In genomic region chr18:62850619-62851306, GRCh38 we compare ENCODE assay signal across 17 cellular contexts.
DNase-seq lines count a peak whose midpoint lies in the region; ATAC-seq, FAIRE-seq and TF ChIP-seq lines count a peak whose summit lies in the region.
"Had no signal": no experiment of that assay in that cellular context is flagged by ENCODE, and none has a peak within 500 bp of the region (broad histone marks: within the 10 kb centered on the region; RNA-seq: fewer than 3 reads in every experiment).

No MANE protein-coding gene starts in this region.

- H2AFZ ChIP-seq in endothelial cell of umbilical vein (ENCODE audit: low read depth, low read length), result no peak overlapping the region
- H2AFZ ChIP-seq: hepatocyte had no signal

- H3K4me3 Mint-ChIP-seq in CD8-positive, alpha-beta memory T cell, result no peak overlapping the region
- H3K4me3 Mint-ChIP-seq: activated naive CD4-positive, alpha-beta T cell treated with anti-CD3 and anti-CD28 coated beads, Interleukin-2, amount 10 ng/mL, durations not matched to agents 7 days and 5 days; IgD-negative memory B cell; memory B cell had no signal

- DNase-seq in CD8-positive, alpha-beta memory T cell, result no peak
- peak; percentile 24 for DNase-seq in NCI-H2196 (lab: John Stamatoyannopoulos, UW; ENCODE audit: unreplicated experiment)
- peak; percentile 59 for DNase-seq in endothelial cell of umbilical vein (ENCODE audit: low read depth, low spot score)
- DNase-seq in medulla oblongata (ENCODE audit: extremely low spot score), result peak; percentile 68
- no peak for DNase-seq in lower leg skin (ENCODE audit: low spot score in 2 of 2)
- no peak for DNase-seq in NCI-H1436 (lab: John Stamatoyannopoulos, UW)
- no peak for DNase-seq in activated CD4-positive, alpha-beta T cell treated with anti-CD3 and anti-CD28 coated beads for 4 hours
- DNase-seq: activated naive CD4-positive, alpha-beta T cell treated with anti-CD3 and anti-CD28 coated beads, Interleukin-2, amount 10 ng/mL, durations not matched to agents 7 days and 5 days; DMS79 treated with DMSO at 0.1 percent for 48 hours; NCI-H1417 treated with DMSO at 0.1 percent for 48 hours; WERI-Rb-1 had no signal

- no peak for TF ChIP-seq POLR2A in endothelial cell of umbilical vein (IDR thresholded peaks at IDR 0.05; ENCODE audit: low read depth, low read length)
- no peak for TF ChIP-seq POLR2A in lower leg skin (IDR thresholded peaks at IDR 0.05)

- no peak for ATAC-seq in GM21423 (IDR thresholded peaks at IDR 0.05; ENCODE audit: unreplicated experiment)
- ATAC-seq: SK-N-SH treated with all-trans-retinoic acid at 6 μM for 48 hours had no signal

- peak; percentile 38 for FAIRE-seq in endothelial cell of umbilical vein (lab: Jason Lieb, UNC)

- dilution Hi-C loops in endothelial cell of umbilical vein (cut with MboI; ENCODE audit: extremely low pct_ligation_motif_present, low sequenced_read_pairs), result no loop called here

- H3K27ac Mint-ChIP-seq in CD8-positive, alpha-beta memory T cell, result no peak overlapping the region
- H3K27ac Mint-ChIP-seq: activated naive CD4-positive, alpha-beta T cell treated with anti-CD3 and anti-CD28 coated beads, Interleukin-2, amount 10 ng/mL, durations not matched to agents 7 days and 5 days; IgD-negative memory B cell; memory B cell had no signal

- peaks cover 5 to 6% (median 5%) of the 10 kb centered on the region in 3 donors for H3K4me1 Mint-ChIP-seq in CD8-positive, alpha-beta memory T cell

- 70 to 78% methylated on average over 7 of the region's 7 CpGs for WGBS in lower leg skin, 2 donors

- H3K4me1 ChIP-seq in CD8-positive, alpha-beta memory T cell (ENCODE audit: insufficient read depth, low read length), result no peaks in the 10 kb centered on the region
- no peaks in the 10 kb centered on the region for H3K4me1 ChIP-seq in endothelial cell of umbilical vein (ENCODE audit: control insufficient read depth, extremely low read depth, insufficient read depth, low read length)

- POLR2A ChIA-PET in CD8-positive, alpha-beta memory T cell (lab: Charles Lee), result no interaction called here
- POLR2A ChIA-PET in endothelial cell of umbilical vein (lab: Charles Lee), result no interaction called here

- no peaks in the 10 kb centered on the region for H3K27me3 ChIP-seq in CD8-positive, alpha-beta memory T cell (ENCODE audit: insufficient read depth, low read length, poor library complexity, severe bottlenecking)
- H3K27me3 ChIP-seq in endothelial cell of umbilical vein (ENCODE audit: control insufficient read depth in 2 of 2, insufficient read depth in 2 of 2, low read length in 2 of 2), result no peaks in the 10 kb centered on the region
- H3K27me3 ChIP-seq: cardiac muscle cell, hepatocyte had no signal

- no TSS peak for BruUV-seq in endothelial cell of umbilical vein (replicated peaks; lab: Mats Ljungman, UMichigan)

- H3K27me3 Mint-ChIP-seq in CD8-positive, alpha-beta memory T cell, result peaks cover 0 to 2% of the 10 kb centered on the region in 2 donors
- H3K27me3 Mint-ChIP-seq: activated naive CD4-positive, alpha-beta T cell treated with anti-CD3 and anti-CD28 coated beads, Interleukin-2, amount 10 ng/mL, durations not matched to agents 7 days and 5 days; IgD-negative memory B cell; memory B cell had no signal

- no peaks in the 10 kb centered on the region for H3K79me2 ChIP-seq in endothelial cell of umbilical vein (ENCODE audit: control insufficient read depth, insufficient read depth, low read length)

- no peaks in the 10 kb centered on the region for H3K9me1 ChIP-seq in endothelial cell of umbilical vein (replicated peaks; ENCODE audit: control insufficient read depth, extremely low read depth, insufficient read depth, low read length)

- no peak overlapping the region for H3K4me2 ChIP-seq in endothelial cell of umbilical vein (ENCODE audit: insufficient read depth, low read length)
- H3K4me2 ChIP-seq: hepatocyte had no signal

- peak overlapping the region; percentile 51 for H3K27ac ChIP-seq in CD8-positive, alpha-beta memory T cell (ENCODE audit: low read depth, low read length)
- H3K27ac ChIP-seq in endothelial cell of umbilical vein (ENCODE audit: insufficient read depth, low read depth, low read length), result no peak overlapping the region
- H3K27ac ChIP-seq: cardiac muscle cell, hepatocyte, WERI-Rb-1 had no signal

- no peak overlapping the region for H3K9ac ChIP-seq in endothelial cell of umbilical vein (replicated peaks; ENCODE audit: extremely low read depth, insufficient read depth, low read length)

- H4K20me1 ChIP-seq in endothelial cell of umbilical vein (replicated peaks; ENCODE audit: control insufficient read depth, extremely low read depth, insufficient read depth, low read length), result no peaks in the 10 kb centered on the region

- intact Hi-C loops in endothelial cell of umbilical vein (cut with micrococcal nuclease) (no loop called here), lower leg skin (cut with DNase I; ENCODE audit: low total_unique reads) (no loop called here)

- H3K9me3 Mint-ChIP-seq in CD8-positive, alpha-beta memory T cell, result no peaks in the 10 kb centered on the region
- H3K9me3 Mint-ChIP-seq: activated naive CD4-positive, alpha-beta T cell treated with anti-CD3 and anti-CD28 coated beads, Interleukin-2, amount 10 ng/mL, durations not matched to agents 7 days and 5 days; IgD-negative memory B cell; memory B cell had no signal

- no peaks in the 10 kb centered on the region for H3K9me3 ChIP-seq in CD8-positive, alpha-beta memory T cell (ENCODE audit: low read length)
- no peaks in the 10 kb centered on the region for H3K9me3 ChIP-seq in endothelial cell of umbilical vein (replicated peaks; ENCODE audit: control insufficient read depth, insufficient read depth, low read length)

- no peak overlapping the region for H3K4me3 ChIP-seq in CD8-positive, alpha-beta memory T cell (ENCODE audit: low read length)
- H3K4me3 ChIP-seq in endothelial cell of umbilical vein (replicated peaks in 1 of 3; ENCODE audit: insufficient read depth in 1 of 3, low read depth in 1 of 3, low read length in 3 of 3) (no peak overlapping the region), lower leg skin (ENCODE audit: low read depth, poor library complexity, severe bottlenecking) (no peak overlapping the region)
- H3K4me3 ChIP-seq: cardiac muscle cell, hepatocyte had no signal

- H3K36me3 Mint-ChIP-seq in CD8-positive, alpha-beta memory T cell, result no peaks in the 10 kb centered on the region
- H3K36me3 Mint-ChIP-seq: activated naive CD4-positive, alpha-beta T cell treated with anti-CD3 and anti-CD28 coated beads, Interleukin-2, amount 10 ng/mL, durations not matched to agents 7 days and 5 days; memory B cell had no signal

- no peaks in the 10 kb centered on the region for H3K36me3 ChIP-seq in CD8-positive, alpha-beta memory T cell (ENCODE audit: insufficient read depth, low read length)
- H3K36me3 ChIP-seq in endothelial cell of umbilical vein (ENCODE audit: control insufficient read depth in 2 of 2, extremely low read depth in 1 of 2, insufficient read depth in 2 of 2, low read length in 2 of 2), result no peaks in the 10 kb centered on the region
- H3K36me3 ChIP-seq: cardiac muscle cell had no signal

- TF ChIP-seq CTCF in endothelial cell of umbilical vein (IDR thresholded peaks at IDR 0.05; ENCODE audit: extremely low read depth in 1 of 2, insufficient read depth in 1 of 2, low read depth in 1 of 2, low read length in 2 of 2) (no peak), lower leg skin (IDR thresholded peaks at IDR 0.05) (no peak)

- CTCF ChIA-PET in CD8-positive, alpha-beta memory T cell (lab: Charles Lee), result no interaction called here
- CTCF ChIA-PET in endothelial cell of umbilical vein (lab: Charles Lee), result interaction anchor here (0.9 to 2.4 kb wide), 6 partner anchors 11 to 132 kb away, joined by 3 to 9 read pairs (median 4); no protein-coding TSS in a partner anchor

TF ChIP-seq in endothelial cell of umbilical vein, 7 proteins besides CTCF, POLR2A, EP300 and RAD21:
- TF ChIP-seq POLR2AphosphoS5 (IDR thresholded peaks at IDR 0.05; ENCODE audit: insufficient read depth, low read depth, low read length), result no peak
- TF ChIP-seq MYC (IDR thresholded peaks at IDR 0.05; ENCODE audit: low read depth, low read length), result no peak
- TF ChIP-seq FOS (IDR thresholded peaks at IDR 0.05; ENCODE audit: borderline replicate concordance, insufficient read depth, low read length), result no peak
- TF ChIP-seq GATA2 (IDR thresholded peaks at IDR 0.05; ENCODE audit: insufficient read depth, insufficient read length, low read depth, low read length), result no peak
- no peak for TF ChIP-seq EZH2 (IDR thresholded peaks at IDR 0.05; ENCODE audit: borderline replicate concordance, low read depth, low read length, severe bottlenecking)
TF ChIP-seq in endothelial cell of umbilical vein: peak in this region for 0.

Comparison
In these comparisons a context has a peak if more than half of its experiments do, and no peak if none do; other contexts are left out.
1. DNase-seq: peak in NCI-H2196 (single experiment), endothelial cell of umbilical vein (single experiment) and medulla oblongata (single experiment); none in CD8-positive, alpha-beta memory T cell (0 of 5), lower leg skin (0 of 2), NCI-H1436 (single experiment) and activated CD4-positive, alpha-beta T cell treated with anti-CD3 and anti-CD28 coated beads for 4 hours (0 of 2).